Comparison of ENCODE assay signal across 21 cellular contexts in genomic region chr5:146890733-146891440, GRCh38. TPM values are rescaled to one million over a fixed set of nuclear protein-coding genes. Genes with fewer than 3 reads are reported as not detected.
DNase-seq lines count a peak whose midpoint lies in the region; ATAC-seq and TF ChIP-seq lines count a peak whose summit lies in the region.
"Had no signal": no experiment of that assay in that cellular context is flagged by ENCODE, and none has a peak within 500 bp of the region (broad histone marks: within the 10 kb centered on the region; RNA-seq: fewer than 3 reads in every experiment).

No MANE protein-coding gene starts in this region.

- no peaks in the 10 kb centered on the region for H3K9me3 Mint-ChIP-seq in GM23338
- H3K9me3 Mint-ChIP-seq in CD8-positive, alpha-beta memory T cell = no peaks in the 10 kb centered on the region
- H3K9me3 Mint-ChIP-seq: activated CD4-positive, alpha-beta memory T cell treated with anti-CD3 and anti-CD28 coated beads for 36 hours; activated T-cell treated with anti-CD3 and anti-CD28 coated beads, Interleukin-2, amount 50 U/mL, for 24 hours; dendritic cell treated with granulocyte-macrophage colony-stimulating factor and Interleukin-4, amounts not matched to agents 40 ng/mL and 50 ng/mL, for 4 days; naive thymus-derived CD8-positive, alpha-beta T cell had no signal

- H2BK15ac ChIP-seq in neuronal stem cell (ENCODE audit: low read length) = no peak overlapping the region

- H3K9me3 ChIP-seq in neuronal stem cell (replicated peaks in 1 of 2; ENCODE audit: control insufficient read depth in 2 of 2, insufficient read depth in 1 of 2, low read depth in 1 of 2, low read length in 2 of 2) = no peaks in the 10 kb centered on the region
- no peaks in the 10 kb centered on the region for H3K9me3 ChIP-seq in CD8-positive, alpha-beta memory T cell (ENCODE audit: low read length)
- H3K9me3 ChIP-seq: Caco-2 had no signal

- no peak overlapping the region for H4K8ac ChIP-seq in neuronal stem cell (ENCODE audit: low read depth, low read length)

- peak overlapping the region; percentile 53 for H3K27ac Mint-ChIP-seq in GM23338
- H3K27ac Mint-ChIP-seq in CD8-positive, alpha-beta memory T cell = peak overlapping the region in 2 of 8 donors; percentile 2 to 4
- H3K27ac Mint-ChIP-seq: activated CD4-positive, alpha-beta memory T cell treated with anti-CD3 and anti-CD28 coated beads for 36 hours; activated T-cell treated with anti-CD3 and anti-CD28 coated beads, Interleukin-2, amount 50 U/mL, for 24 hours; dendritic cell treated with granulocyte-macrophage colony-stimulating factor and Interleukin-4, amounts not matched to agents 40 ng/mL and 50 ng/mL, for 4 days; naive thymus-derived CD8-positive, alpha-beta T cell had no signal

- H3K4me3 Mint-ChIP-seq in GM23338 = no peak overlapping the region
- H3K4me3 Mint-ChIP-seq in CD8-positive, alpha-beta memory T cell = no peak overlapping the region
- H3K4me3 Mint-ChIP-seq: activated CD4-positive, alpha-beta memory T cell treated with anti-CD3 and anti-CD28 coated beads for 36 hours; activated T-cell treated with anti-CD3 and anti-CD28 coated beads, Interleukin-2, amount 50 U/mL, for 24 hours; dendritic cell treated with granulocyte-macrophage colony-stimulating factor and Interleukin-4, amounts not matched to agents 40 ng/mL and 50 ng/mL, for 4 days; naive thymus-derived CD8-positive, alpha-beta T cell had no signal

- H3K4ac ChIP-seq in neuronal stem cell (ENCODE audit: low read length) = no peak overlapping the region

- H2AFZ ChIP-seq in GM23338 = no peak overlapping the region
- H2AFZ ChIP-seq in neuronal stem cell (ENCODE audit: low read length) = peak overlapping the region; percentile 14

- H3K9ac ChIP-seq in neuronal stem cell (ENCODE audit: low read depth, low read length, poor library complexity) = no peak overlapping the region

- POLR2A ChIA-PET in CD8-positive, alpha-beta memory T cell (lab: Charles Lee) = no interaction called here

- H3K23ac ChIP-seq in neuronal stem cell (ENCODE audit: low read depth, low read length, poor library complexity) = no peak overlapping the region

- H3K79me2 ChIP-seq in GM23338 (replicated peaks; ENCODE audit: insufficient read depth) = no peaks in the 10 kb centered on the region

- H3K4me1 ChIP-seq in GM23338 (ENCODE audit: insufficient read depth) (peaks cover 32% of the 10 kb centered on the region), neuronal stem cell (ENCODE audit: control insufficient read depth in 2 of 2, insufficient read depth in 1 of 2, low read depth in 1 of 2, low read length in 2 of 2) (peaks cover 13 to 57% of the 10 kb centered on the region in 2 donors)
- H3K4me1 ChIP-seq in CD8-positive, alpha-beta memory T cell (ENCODE audit: insufficient read depth, low read length) = peaks cover 6% of the 10 kb centered on the region

- H3K18ac ChIP-seq in neuronal stem cell (ENCODE audit: low read length) = no peak overlapping the region

- no peaks in the 10 kb centered on the region for H3K9me2 ChIP-seq in GM23338 (ENCODE audit: insufficient read depth)

- H3K27me3 Mint-ChIP-seq in GM23338 (ENCODE audit: insufficient read depth, low read depth, poor library complexity) = peaks cover 4% of the 10 kb centered on the region
- H3K27me3 Mint-ChIP-seq in CD8-positive, alpha-beta memory T cell = no peaks in the 10 kb centered on the region
- H3K27me3 Mint-ChIP-seq: activated CD4-positive, alpha-beta memory T cell treated with anti-CD3 and anti-CD28 coated beads for 36 hours; activated T-cell treated with anti-CD3 and anti-CD28 coated beads, Interleukin-2, amount 50 U/mL, for 24 hours; dendritic cell treated with granulocyte-macrophage colony-stimulating factor and Interleukin-4, amounts not matched to agents 40 ng/mL and 50 ng/mL, for 4 days had no signal

- no peak overlapping the region for H2AK5ac ChIP-seq in neuronal stem cell (ENCODE audit: low read depth, low read length)

- TF ChIP-seq CTCF in GM23338 (conservative IDR thresholded peaks at IDR 0.05; ENCODE audit: low read depth in 2 of 2) = no peak

- no peaks in the 10 kb centered on the region for H3F3A ChIP-seq in GM23338 (replicated peaks; ENCODE audit: low read depth)

- H3K4me3 ChIP-seq in GM23338 (no peak overlapping the region), neuronal stem cell (ENCODE audit: low read length in 2 of 2) (no peak overlapping the region)
- H3K4me3 ChIP-seq in CD8-positive, alpha-beta memory T cell (ENCODE audit: low read length) = no peak overlapping the region
- H3K4me3 ChIP-seq: skin epidermis had no signal

- no peak overlapping the region for H2BK120ac ChIP-seq in neuronal stem cell (ENCODE audit: low read depth, low read length)

- DNase-seq in GM23338 (ENCODE audit: low spot score) = no peak
- DNase-seq in OCI-M1 (lab: John Stamatoyannopoulos, UW) = peak; percentile 15
- DNase-seq in epithelial cell of prostate (ENCODE audit: low read depth, low spot score) = no peak
- DNase-seq in neuronal stem cell (ENCODE audit: low spot score) = no peak
- no peak for DNase-seq in activated effector memory CD4-positive, alpha-beta T cell treated with anti-CD3 and anti-CD28 coated beads, Interleukin-2, amount 50 U/mL, for 16 hours
- no peak for DNase-seq in NCI-H1417 (lab: John Stamatoyannopoulos, UW)
- DNase-seq in CD8-positive, alpha-beta memory T cell = no peak
- DNase-seq: activated CD4-positive, alpha-beta memory T cell treated with anti-CD3 and anti-CD28 coated beads for 36 hours; activated naive CD4-positive, alpha-beta T cell treated with anti-CD3 and anti-CD28 coated beads, Interleukin-2, amount 50 U/mL, for 16 hours; activated T-cell treated with anti-CD3 and anti-CD28 coated beads, Interleukin-2, amount 50 U/mL, for 24 hours; brain microvascular endothelial cell; Caco-2; erythroblast; glutamatergic neuron; naive thymus-derived CD8-positive, alpha-beta T cell; NCI-H2081; NCI-H774; stimulated activated CD4-positive, alpha-beta T cell treated with anti-CD3 and anti-CD28 coated beads, Interleukin-4, amount 100 ng/mL, for 1 hour had no signal

- H3K4me2 ChIP-seq in GM23338 (no peak overlapping the region), neuronal stem cell (ENCODE audit: insufficient read depth, low read length, poor library complexity, severe bottlenecking) (no peak overlapping the region)

- no peaks in the 10 kb centered on the region for H3K36me3 ChIP-seq in GM23338 (ENCODE audit: insufficient read depth)
- no peaks in the 10 kb centered on the region for H3K36me3 ChIP-seq in neuronal stem cell (replicated peaks in 1 of 2; ENCODE audit: control insufficient read depth in 2 of 2, insufficient read depth in 2 of 2, low read length in 2 of 2)
- H3K36me3 ChIP-seq in CD8-positive, alpha-beta memory T cell (ENCODE audit: insufficient read depth, low read length) = no peaks in the 10 kb centered on the region
- H3K36me3 ChIP-seq: brain microvascular endothelial cell had no signal

- peaks cover 34% of the 10 kb centered on the region for H3K4me1 Mint-ChIP-seq in GM23338
- H3K4me1 Mint-ChIP-seq in CD8-positive, alpha-beta memory T cell = peaks cover 34 to 41% (median 39%) of the 10 kb centered on the region in 3 donors

- H3K27ac ChIP-seq in GM23338 (ENCODE audit: low read depth) (no peak overlapping the region), epithelial cell of prostate (peak overlapping the region; percentile 48), neuronal stem cell (replicated peaks; ENCODE audit: low read length) (no peak overlapping the region)
- H3K27ac ChIP-seq in CD8-positive, alpha-beta memory T cell (ENCODE audit: low read depth, low read length) = no peak overlapping the region
- H3K27ac ChIP-seq: brain microvascular endothelial cell, skin epidermis, VCaP had no signal

- no peak for ATAC-seq in GM23338
- ATAC-seq: naive thymus-derived CD8-positive, alpha-beta T cell had no signal

- H3K27me3 ChIP-seq in GM23338 (ENCODE audit: insufficient read depth) = no peaks in the 10 kb centered on the region
- no peaks in the 10 kb centered on the region for H3K27me3 ChIP-seq in neuronal stem cell (ENCODE audit: control insufficient read depth in 3 of 3, insufficient read depth in 3 of 3, low read depth in 1 of 3, low read length in 3 of 3)
- no peaks in the 10 kb centered on the region for H3K27me3 ChIP-seq in CD8-positive, alpha-beta memory T cell (ENCODE audit: insufficient read depth, low read length, poor library complexity, severe bottlenecking)
- H3K27me3 ChIP-seq: brain microvascular endothelial cell had no signal

- no peak overlapping the region for H2BK12ac ChIP-seq in neuronal stem cell (ENCODE audit: low read length)

- no peaks in the 10 kb centered on the region for H3K79me1 ChIP-seq in neuronal stem cell (ENCODE audit: low read depth, low read length)

- H2BK5ac ChIP-seq in neuronal stem cell (ENCODE audit: low read length) = no peak overlapping the region

- H4K91ac ChIP-seq in neuronal stem cell (ENCODE audit: low read depth, low read length, poor library complexity) = no peak overlapping the region

- H3K14ac ChIP-seq in neuronal stem cell (ENCODE audit: low read length) = no peak overlapping the region

- CTCF ChIA-PET in CD8-positive, alpha-beta memory T cell (lab: Charles Lee) = no interaction called here

- H3K36me3 Mint-ChIP-seq in GM23338 (ENCODE audit: low read depth) = no peaks in the 10 kb centered on the region
- no peaks in the 10 kb centered on the region for H3K36me3 Mint-ChIP-seq in CD8-positive, alpha-beta memory T cell
- H3K36me3 Mint-ChIP-seq: activated CD4-positive, alpha-beta memory T cell treated with anti-CD3 and anti-CD28 coated beads for 36 hours; naive thymus-derived CD8-positive, alpha-beta T cell had no signal

- no peaks in the 10 kb centered on the region for H4K20me1 ChIP-seq in GM23338 (replicated peaks; ENCODE audit: insufficient read depth)

- WGBS in neuronal stem cell (ENCODE audit: extremely low coverage in 2 of 2, insufficient read length in 2 of 2, insufficient replicate concordance in 1 of 2), 2 donors = no CpG with 5 or more reads among the region's 1 CpG

TF ChIP-seq in GM23338, 12 proteins besides CTCF, POLR2A, EP300 and RAD21 (continues in another document):
- no peak for TF ChIP-seq CREB1 (CRISPR knock-in tag; IDR thresholded peaks at IDR 0.05; ENCODE audit: low read depth)

RNA-seq across cellular contexts. Expression of gene PPP2R2B, which starts 12.3 kb away (rescaled TPM):
- 21.3 and 23.1 TPM in 2 replicates for total RNA-seq in GM23338 (2014; rRNA removed; shearing (Covaris generic))
- 28.4 and 33.9 TPM in 2 replicates for polyA plus RNA-seq in GM23338 (2016; fragmentation: Nextera tagmentation; extraction: Ambion mirVana)
- 52.9 TPM for polyA plus RNA-seq in neuronal stem cell (2013, experiment 1 of 2)
- polyA plus RNA-seq in neuronal stem cell (2013, experiment 2 of 2) = 52.6 TPM
- total RNA-seq in CD8-positive, alpha-beta memory T cell = 1 to 10 TPM; 2.3 to 4.2 TPM
- 29.7 TPM for polyA plus RNA-seq in CD8-positive, alpha-beta memory T cell
